ENCODE assay signal across 7 cellular contexts in the genomic region with DNA sequence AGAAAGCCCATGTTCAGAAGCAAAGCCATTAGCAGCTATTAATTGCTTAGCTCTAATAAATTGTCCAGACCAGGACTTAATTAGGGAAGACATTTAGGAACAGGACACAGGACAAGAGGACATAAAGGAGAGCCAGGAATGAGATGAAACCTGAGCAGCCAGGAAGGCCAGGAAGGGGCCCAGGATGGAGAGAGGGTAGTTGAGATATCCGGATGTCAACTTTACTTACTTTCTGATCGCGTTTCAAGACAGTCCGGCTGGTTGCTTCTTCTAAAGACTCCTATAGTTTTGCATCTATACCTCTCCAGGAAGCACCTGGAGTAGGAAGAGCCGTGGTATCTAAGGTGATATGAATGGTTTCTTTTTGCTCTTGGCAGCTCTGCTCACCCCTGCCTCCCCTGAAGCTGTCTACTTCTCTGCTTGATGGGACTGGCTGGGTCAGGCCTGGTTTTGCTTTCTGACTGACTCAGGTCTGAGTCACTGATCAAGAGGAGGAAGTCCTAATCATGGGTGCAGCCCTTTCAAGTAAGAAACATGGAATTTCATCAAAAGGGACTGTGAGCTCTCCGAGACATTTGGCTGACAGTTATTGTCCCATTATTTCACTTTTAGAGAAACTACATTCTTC.
DNase-seq lines count a peak whose midpoint lies in the region; ATAC-seq and TF ChIP-seq lines count a peak whose summit lies in the region.

No MANE protein-coding gene starts in this region.

- H3K27ac ChIP-seq in OCI-LY3 (ENCODE audit: low read length) = no peak overlapping the region

- H2AFZ ChIP-seq in OCI-LY3 (ENCODE audit: low read depth, low read length) = peak overlapping the region; percentile 70

- H3K36me3 ChIP-seq in OCI-LY3 (replicated peaks; ENCODE audit: low read depth, low read length) = no peaks in the 10 kb centered on the region

- no peak for TF ChIP-seq CTCF in OCI-LY3 (IDR thresholded peaks at IDR 0.05; ENCODE audit: low read depth, low read length)

- 0 out of 2 replicates have a peak overlapping the region, but pooled peaks have one; percentile 24 for H3K9ac ChIP-seq in OCI-LY3 (ENCODE audit: low read length)

- peaks cover 10% of the 10 kb centered on the region for H3K4me1 ChIP-seq in OCI-LY3 (ENCODE audit: low read length)

- H3K4me2 ChIP-seq in OCI-LY3 (ENCODE audit: low read length) = peak overlapping the region; percentile 66

- DNase-seq in left kidney (ENCODE audit: low read depth, low spot score) (peak; percentile 4), epidermal melanocyte (ENCODE audit: insufficient read length, low spot score) (no peak), NCI-H187 (lab: John Stamatoyannopoulos, UW) (no peak), NCI-H526 (lab: John Stamatoyannopoulos, UW) (no peak)

- H4K20me1 ChIP-seq in OCI-LY3 (ENCODE audit: insufficient read depth, low read length) = no peaks in the 10 kb centered on the region

- H3K27me3 ChIP-seq in OCI-LY3 (ENCODE audit: low read depth, low read length) = no peaks in the 10 kb centered on the region

- no peaks in the 10 kb centered on the region for H3K9me3 ChIP-seq in OCI-LY3 (ENCODE audit: insufficient read depth, low read length)

- ATAC-seq in GM18867 (IDR thresholded peaks at IDR 0.05; ENCODE audit: unreplicated experiment) = peak; percentile 98
- ATAC-seq in HG02678 (IDR thresholded peaks at IDR 0.05; ENCODE audit: unreplicated experiment) = peak; percentile 87

- H3K79me2 ChIP-seq in OCI-LY3 (ENCODE audit: low read length) = no peaks in the 10 kb centered on the region

- H3K4me3 ChIP-seq in OCI-LY3 (ENCODE audit: low read length) = peak overlapping the region; percentile 33
